Comparison of ENCODE assay signal across 15 cellular contexts in the genomic region with DNA sequence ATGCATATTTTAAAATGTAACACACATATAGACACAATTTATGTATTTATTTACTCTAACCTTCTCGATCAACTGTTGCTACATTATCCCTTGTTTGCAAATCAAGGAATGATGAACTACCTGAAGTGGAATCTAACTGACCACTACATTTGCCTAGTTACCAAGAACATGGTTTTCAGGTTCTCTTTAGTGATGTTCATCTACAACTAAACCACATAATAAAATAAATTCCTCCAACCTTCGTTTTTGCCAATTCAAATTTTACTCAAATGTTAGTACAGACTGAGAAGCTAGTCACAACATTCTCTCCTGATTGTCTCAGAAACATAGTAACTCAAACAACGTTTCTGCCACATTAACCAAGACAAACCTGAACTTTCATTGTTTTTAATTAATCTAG.
A peak's percentile ranks its signal among the peaks of the same experiment; 100 is the strongest.
DNase-seq lines count a peak whose midpoint lies in the region; ATAC-seq and TF ChIP-seq lines count a peak whose summit lies in the region.
"Had no signal": no experiment of that assay in that cellular context is flagged by ENCODE, and none has a peak within 500 bp of the region (broad histone marks: within the 10 kb centered on the region; RNA-seq: fewer than 3 reads in every experiment).

No MANE protein-coding gene starts in this region.

- H3K9me3 ChIP-seq in SK-N-SH (no peaks in the 10 kb centered on the region), body of pancreas (no peaks in the 10 kb centered on the region), muscle layer of colon (ENCODE audit: low read length) (no peaks in the 10 kb centered on the region), thyroid gland (no peaks in the 10 kb centered on the region)

- ATAC-seq in SK-N-SH treated with all-trans-retinoic acid at 6 μM for 48 hours (no peak), body of pancreas (no peak)
- ATAC-seq: activated CD4-positive, alpha-beta T cell treated with anti-CD3 and anti-CD28 coated beads for 36 hours had no signal

- CTCF ChIA-PET in SK-N-SH (lab: Yijun Ruan, JAX) = interaction anchor here (0.9 to 1.4 kb wide), 3 partner anchors 54 to 337 kb away, joined by 3 to 4 read pairs (median 3); no protein-coding TSS in a partner anchor

- no peaks in the 10 kb centered on the region for H3K27me3 ChIP-seq in SK-N-SH (ENCODE audit: insufficient read depth)
- no peaks in the 10 kb centered on the region for H3K27me3 ChIP-seq in body of pancreas
- H3K27me3 ChIP-seq in muscle layer of colon (ENCODE audit: control insufficient read depth in 1 of 2, insufficient read depth in 2 of 2, low read length in 2 of 2) = no peaks in the 10 kb centered on the region
- no peaks in the 10 kb centered on the region for H3K27me3 ChIP-seq in thyroid gland

- no peak for TF ChIP-seq RAD21 in SK-N-SH (IDR thresholded peaks at IDR 0.05; ENCODE audit: low read length)

- 73% methylated on average over 3 of the region's 3 CpGs for WGBS in SK-N-SH (ENCODE audit: low lambda C conversion rate)
- 13 to 17% methylated on average over 3 of the region's 3 CpGs for WGBS in body of pancreas, 2 donors
- WGBS in thyroid gland, 2 donors = 70 to 74% methylated on average over 3 of the region's 3 CpGs

- intact Hi-C loops in body of pancreas (cut with DNase I) (no loop called here), thyroid gland (cut with DNase I) (no loop called here)

- H3K27ac ChIP-seq in SK-N-SH (ENCODE audit: low read depth in 2 of 2, low read length in 1 of 2) = peak overlapping the region in 1 of 2 experiments; percentile 97; a peak in 2 of 4 replicates
- peak overlapping the region in 3 of 4 donors; percentile 94 to 99 (median 98) for H3K27ac ChIP-seq in body of pancreas
- peak overlapping the region; percentile 99 for H3K27ac ChIP-seq in muscle layer of colon (ENCODE audit: low read depth, low read length)
- H3K27ac ChIP-seq in thyroid gland = peak overlapping the region in 2 of 3 donors; percentile 34 to 95
- H3K27ac ChIP-seq: SK-N-MC had no signal

- peaks cover 97% of the 10 kb centered on the region for H3K79me2 ChIP-seq in SK-N-SH (ENCODE audit: insufficient read depth)

- peaks cover 29% of the 10 kb centered on the region for H3F3A ChIP-seq in SK-N-SH (replicated peaks; ENCODE audit: insufficient read depth)

- H3K9ac ChIP-seq in SK-N-SH (peak overlapping the region; percentile 93; the same call in 1 of the 2 replicates), muscle layer of colon (ENCODE audit: low read length) (peak overlapping the region; percentile 95)

- H3K9me2 ChIP-seq in SK-N-SH = no peaks in the 10 kb centered on the region

- no peak for TF ChIP-seq CTCF in SK-N-SH (IDR thresholded peaks at IDR 0.05)
- TF ChIP-seq CTCF in body of pancreas (IDR thresholded peaks at IDR 0.05) = no peak
- no peak for TF ChIP-seq CTCF in thyroid gland (IDR thresholded peaks at IDR 0.05)

- no peak overlapping the region for H2AFZ ChIP-seq in SK-N-SH (ENCODE audit: low read depth)

- POLR2A ChIA-PET in SK-N-SH (lab: Yijun Ruan, JAX) = no interaction called here

- no peaks in the 10 kb centered on the region for H4K20me1 ChIP-seq in SK-N-SH (ENCODE audit: insufficient read depth)

- DNase-seq in SK-N-SH = no peak
- DNase-seq in body of pancreas = no peak
- no peak for DNase-seq in thyroid gland
- DNase-seq in SKM-1 (lab: John Stamatoyannopoulos, UW; ENCODE audit: unreplicated experiment) = no peak
- no peak for DNase-seq in H4 (ENCODE audit: low spot score)
- DNase-seq in UCSD-AML1 (lab: John Stamatoyannopoulos, UW; ENCODE audit: unreplicated experiment) = no peak
- DNase-seq: 8988T; activated CD4-positive, alpha-beta T cell treated with anti-CD3 and anti-CD28 coated beads for 36 hours; activated effector memory CD4-positive, alpha-beta T cell treated with Interleukin-2 at 50 U/mL for 16 hours; DMS53; NCI-H1105 treated with DMSO at 0.1 percent for 48 hours; posterior cingulate gyrus had no signal

- H3K36me3 ChIP-seq in SK-N-SH (replicated peaks in 1 of 2; ENCODE audit: control insufficient read depth in 1 of 2, insufficient read depth in 2 of 2, low read length in 1 of 2) (no peaks in the 10 kb centered on the region), body of pancreas (replicated peaks in 1 of 2; ENCODE audit: insufficient read depth in 1 of 2, low read depth in 2 of 2) (no peaks in the 10 kb centered on the region), muscle layer of colon (ENCODE audit: insufficient read depth, low read length) (no peaks in the 10 kb centered on the region), thyroid gland (no peaks in the 10 kb centered on the region)

- H3K4me2 ChIP-seq in SK-N-SH = peak overlapping the region; percentile 96

- TF ChIP-seq POLR2A in body of pancreas (IDR thresholded peaks at IDR 0.05) = no peak
- no peak for TF ChIP-seq POLR2A in thyroid gland (IDR thresholded peaks at IDR 0.05)

- H3K4me3 ChIP-seq in SK-N-SH (ENCODE audit: low read depth in 2 of 2, low read length in 1 of 2) = peak overlapping the region; percentile 14 to 71; a peak in 2 of 4 replicates
- no peak overlapping the region for H3K4me3 ChIP-seq in body of pancreas
- peak overlapping the region in 1 of 2 donors; percentile 97 for H3K4me3 ChIP-seq in muscle layer of colon (ENCODE audit: low read depth in 1 of 2, low read length in 2 of 2)
- peak overlapping the region in 1 of 3 donors; percentile 2 for H3K4me3 ChIP-seq in thyroid gland (replicated peaks in 1 of 3)

- peaks cover 33 to 53% of the 10 kb centered on the region in 2 experiments for H3K4me1 ChIP-seq in SK-N-SH (ENCODE audit: control insufficient read depth in 1 of 2, insufficient read depth in 2 of 2, low read depth in 1 of 2, low read length in 1 of 2)
- H3K4me1 ChIP-seq in body of pancreas = peaks cover 70% of the 10 kb centered on the region
- peaks cover 62% of the 10 kb centered on the region for H3K4me1 ChIP-seq in muscle layer of colon (ENCODE audit: insufficient read depth, low read length)
- peaks cover 57 to 69% of the 10 kb centered on the region in 2 donors for H3K4me1 ChIP-seq in thyroid gland

- TF ChIP-seq EP300 in SK-N-SH (IDR thresholded peaks at IDR 0.05; ENCODE audit: borderline replicate concordance in 1 of 2, low read depth in 1 of 2, low read length in 1 of 2) = no peak

TF ChIP-seq in SK-N-SH, 30 proteins besides CTCF, POLR2A, EP300 and RAD21 (continues in another document):
- TF ChIP-seq, protein P1, sequence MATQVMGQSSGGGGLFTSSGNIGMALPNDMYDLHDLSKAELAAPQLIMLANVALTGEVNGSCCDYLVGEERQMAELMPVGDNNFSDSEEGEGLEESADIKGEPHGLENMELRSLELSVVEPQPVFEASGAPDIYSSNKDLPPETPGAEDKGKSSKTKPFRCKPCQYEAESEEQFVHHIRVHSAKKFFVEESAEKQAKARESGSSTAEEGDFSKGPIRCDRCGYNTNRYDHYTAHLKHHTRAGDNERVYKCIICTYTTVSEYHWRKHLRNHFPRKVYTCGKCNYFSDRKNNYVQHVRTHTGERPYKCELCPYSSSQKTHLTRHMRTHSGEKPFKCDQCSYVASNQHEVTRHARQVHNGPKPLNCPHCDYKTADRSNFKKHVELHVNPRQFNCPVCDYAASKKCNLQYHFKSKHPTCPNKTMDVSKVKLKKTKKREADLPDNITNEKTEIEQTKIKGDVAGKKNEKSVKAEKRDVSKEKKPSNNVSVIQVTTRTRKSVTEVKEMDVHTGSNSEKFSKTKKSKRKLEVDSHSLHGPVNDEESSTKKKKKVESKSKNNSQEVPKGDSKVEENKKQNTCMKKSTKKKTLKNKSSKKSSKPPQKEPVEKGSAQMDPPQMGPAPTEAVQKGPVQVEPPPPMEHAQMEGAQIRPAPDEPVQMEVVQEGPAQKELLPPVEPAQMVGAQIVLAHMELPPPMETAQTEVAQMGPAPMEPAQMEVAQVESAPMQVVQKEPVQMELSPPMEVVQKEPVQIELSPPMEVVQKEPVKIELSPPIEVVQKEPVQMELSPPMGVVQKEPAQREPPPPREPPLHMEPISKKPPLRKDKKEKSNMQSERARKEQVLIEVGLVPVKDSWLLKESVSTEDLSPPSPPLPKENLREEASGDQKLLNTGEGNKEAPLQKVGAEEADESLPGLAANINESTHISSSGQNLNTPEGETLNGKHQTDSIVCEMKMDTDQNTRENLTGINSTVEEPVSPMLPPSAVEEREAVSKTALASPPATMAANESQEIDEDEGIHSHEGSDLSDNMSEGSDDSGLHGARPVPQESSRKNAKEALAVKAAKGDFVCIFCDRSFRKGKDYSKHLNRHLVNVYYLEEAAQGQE (IDR thresholded peaks at IDR 0.05; ENCODE audit: low read depth, low read length) = no peak
- TF ChIP-seq, protein P2, sequence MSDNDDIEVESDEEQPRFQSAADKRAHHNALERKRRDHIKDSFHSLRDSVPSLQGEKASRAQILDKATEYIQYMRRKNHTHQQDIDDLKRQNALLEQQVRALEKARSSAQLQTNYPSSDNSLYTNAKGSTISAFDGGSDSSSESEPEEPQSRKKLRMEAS (IDR thresholded peaks at IDR 0.05; ENCODE audit: low read depth) = no peak

TF ChIP-seq in SK-N-SH treated with all-trans-retinoic acid at 6 μM for 48 hours, 23 proteins besides CTCF, POLR2A, EP300 and RAD21 (continues in another document):
- TF ChIP-seq ZFP30 (CRISPR knock-in tag; IDR thresholded peaks at IDR 0.05) = no peak
- TF ChIP-seq ZC3H10 (CRISPR knock-in tag; IDR thresholded peaks at IDR 0.05) = no peak
- TF ChIP-seq, protein P3, sequence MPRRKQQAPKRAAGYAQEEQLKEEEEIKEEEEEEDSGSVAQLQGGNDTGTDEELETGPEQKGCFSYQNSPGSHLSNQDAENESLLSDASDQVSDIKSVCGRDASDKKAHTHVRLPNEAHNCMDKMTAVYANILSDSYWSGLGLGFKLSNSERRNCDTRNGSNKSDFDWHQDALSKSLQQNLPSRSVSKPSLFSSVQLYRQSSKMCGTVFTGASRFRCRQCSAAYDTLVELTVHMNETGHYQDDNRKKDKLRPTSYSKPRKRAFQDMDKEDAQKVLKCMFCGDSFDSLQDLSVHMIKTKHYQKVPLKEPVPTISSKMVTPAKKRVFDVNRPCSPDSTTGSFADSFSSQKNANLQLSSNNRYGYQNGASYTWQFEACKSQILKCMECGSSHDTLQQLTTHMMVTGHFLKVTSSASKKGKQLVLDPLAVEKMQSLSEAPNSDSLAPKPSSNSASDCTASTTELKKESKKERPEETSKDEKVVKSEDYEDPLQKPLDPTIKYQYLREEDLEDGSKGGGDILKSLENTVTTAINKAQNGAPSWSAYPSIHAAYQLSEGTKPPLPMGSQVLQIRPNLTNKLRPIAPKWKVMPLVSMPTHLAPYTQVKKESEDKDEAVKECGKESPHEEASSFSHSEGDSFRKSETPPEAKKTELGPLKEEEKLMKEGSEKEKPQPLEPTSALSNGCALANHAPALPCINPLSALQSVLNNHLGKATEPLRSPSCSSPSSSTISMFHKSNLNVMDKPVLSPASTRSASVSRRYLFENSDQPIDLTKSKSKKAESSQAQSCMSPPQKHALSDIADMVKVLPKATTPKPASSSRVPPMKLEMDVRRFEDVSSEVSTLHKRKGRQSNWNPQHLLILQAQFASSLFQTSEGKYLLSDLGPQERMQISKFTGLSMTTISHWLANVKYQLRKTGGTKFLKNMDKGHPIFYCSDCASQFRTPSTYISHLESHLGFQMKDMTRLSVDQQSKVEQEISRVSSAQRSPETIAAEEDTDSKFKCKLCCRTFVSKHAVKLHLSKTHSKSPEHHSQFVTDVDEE (CRISPR knock-in tag; IDR thresholded peaks at IDR 0.05) = no peak
- TF ChIP-seq CSDC2 (CRISPR knock-in tag; IDR thresholded peaks at IDR 0.05) = no peak
- no peak for TF ChIP-seq ARNTL (CRISPR knock-in tag; IDR thresholded peaks at IDR 0.05; ENCODE audit: borderline replicate concordance, low read depth)
- TF ChIP-seq ESRRG (CRISPR knock-in tag; IDR thresholded peaks at IDR 0.05) = no peak

Comparison
In these comparisons a context has a peak if more than half of its experiments do, and no peak if none do; other contexts are left out.
1. H3K4me3 ChIP-seq: peak in SK-N-SH (2 of 2); none in body of pancreas (0 of 2).